18 cellular contexts compared by ENCODE assay signal in genomic region chr9:69933445-69933844, GRCh38.
DNase-seq lines count a peak whose midpoint lies in the region; ATAC-seq and TF ChIP-seq lines count a peak whose summit lies in the region.
"Had no signal": no experiment of that assay in that cellular context is flagged by ENCODE, and none has a peak within 500 bp of the region (broad histone marks: within the 10 kb centered on the region; RNA-seq: fewer than 3 reads in every experiment).

No MANE protein-coding gene starts in this region.

- no peak overlapping the region for H2AFZ ChIP-seq in GM23338
- no peak overlapping the region for H2AFZ ChIP-seq in mesenchymal stem cell (ENCODE audit: low read depth, low read length)

- no peak overlapping the region for H3K14ac ChIP-seq in mesenchymal stem cell (ENCODE audit: low read length in 2 of 2)

- H3K9ac ChIP-seq in mesenchymal stem cell (ENCODE audit: low read length): no peak overlapping the region
- H3K9ac ChIP-seq: BLaER1 had no signal

- ATAC-seq in GM23338: no peak
- no peak for ATAC-seq in HG03039 (IDR thresholded peaks at IDR 0.05; ENCODE audit: unreplicated experiment)
- ATAC-seq: CD8-positive, alpha-beta T cell had no signal

- H3K4me3 Mint-ChIP-seq in GM23338: no peak overlapping the region
- H3K4me3 Mint-ChIP-seq: B cell; CD4-positive, CD25-positive, alpha-beta regulatory T cell; CD8-positive, alpha-beta T cell had no signal

- H3K27ac ChIP-seq in GM23338 (ENCODE audit: low read depth) (no peak overlapping the region), mesenchymal stem cell (ENCODE audit: low read length, poor library complexity, severe bottlenecking) (no peak overlapping the region), tibial artery (no peak overlapping the region)
- H3K27ac ChIP-seq: 22Rv1, BLaER1, C4-2B had no signal

- no peaks in the 10 kb centered on the region for H3K79me2 ChIP-seq in GM23338 (replicated peaks; ENCODE audit: insufficient read depth)

- H3K27me3 ChIP-seq in GM23338 (ENCODE audit: insufficient read depth): no peaks in the 10 kb centered on the region
- no peaks in the 10 kb centered on the region for H3K27me3 ChIP-seq in mesenchymal stem cell (ENCODE audit: control insufficient read depth in 1 of 2, insufficient read depth in 1 of 2, low read length in 2 of 2)
- H3K27me3 ChIP-seq in tibial artery: no peaks in the 10 kb centered on the region
- H3K27me3 ChIP-seq: BLaER1 had no signal

- H3K4me3 ChIP-seq in GM23338 (no peak overlapping the region), mesenchymal stem cell (ENCODE audit: insufficient read depth in 1 of 2, low read depth in 1 of 2, low read length in 2 of 2) (no peak overlapping the region), tibial artery (no peak overlapping the region)
- H3K4me3 ChIP-seq: BLaER1, HAP-1 had no signal

- no peak overlapping the region for H2BK5ac ChIP-seq in mesenchymal stem cell (ENCODE audit: low read depth, low read length, poor library complexity, severe bottlenecking)

- no peaks in the 10 kb centered on the region for H3K4me1 Mint-ChIP-seq in GM23338
- H3K4me1 Mint-ChIP-seq: B cell; CD4-positive, CD25-positive, alpha-beta regulatory T cell had no signal

- peaks cover 38% of the 10 kb centered on the region for H3K9me3 Mint-ChIP-seq in GM23338

- no peak overlapping the region for H3K4ac ChIP-seq in mesenchymal stem cell (ENCODE audit: low read depth in 1 of 2, low read length in 2 of 2)

- DNase-seq in DMS53 (lab: John Stamatoyannopoulos, UW): peak; percentile 3
- no peak for DNase-seq in DMS53 treated with DMSO at 0.1 percent for 48 hours (lab: John Stamatoyannopoulos, UW; ENCODE audit: unreplicated experiment)
- peak; percentile 55 for DNase-seq in GM23338 (ENCODE audit: low spot score)
- DNase-seq in astrocyte of the hippocampus (ENCODE audit: low read depth, low spot score): peak; percentile 15
- DNase-seq in mesenchymal stem cell: peak; percentile 44
- no peak for DNase-seq in tibial artery
- no peak for DNase-seq in LoVo (ENCODE audit: low spot score)
- DNase-seq: CD8-positive, alpha-beta T cell; DND-41; GOT3 had no signal

- intact Hi-C loops in tibial artery (cut with DNase I; ENCODE audit: low total_unique reads): no loop called here

- H3K23ac ChIP-seq in mesenchymal stem cell (ENCODE audit: low read length in 2 of 2): no peak overlapping the region

- WGBS in mesenchymal stem cell: 80% methylated on average over 5 of the region's 5 CpGs

- H3K79me1 ChIP-seq in mesenchymal stem cell (replicated peaks; ENCODE audit: low read length, poor library complexity, severe bottlenecking): no peaks in the 10 kb centered on the region

- H4K91ac ChIP-seq in mesenchymal stem cell (ENCODE audit: low read length): no peak overlapping the region

- no peaks in the 10 kb centered on the region for H4K20me1 ChIP-seq in GM23338 (replicated peaks; ENCODE audit: insufficient read depth)
- H4K20me1 ChIP-seq: BLaER1 had no signal

- no peak overlapping the region for H2BK15ac ChIP-seq in mesenchymal stem cell (ENCODE audit: low read depth, poor library complexity, severe bottlenecking)

- H3K4me1 ChIP-seq in GM23338 (ENCODE audit: insufficient read depth) (no peaks in the 10 kb centered on the region), mesenchymal stem cell (ENCODE audit: control insufficient read depth, insufficient read depth, low read depth, low read length) (no peaks in the 10 kb centered on the region), tibial artery (no peaks in the 10 kb centered on the region)
- H3K4me1 ChIP-seq: BLaER1, Caco-2, HAP-1 had no signal

- no peak overlapping the region for H2AK5ac ChIP-seq in mesenchymal stem cell (ENCODE audit: low read length, severe bottlenecking)

- H2BK120ac ChIP-seq in mesenchymal stem cell (ENCODE audit: low read depth, low read length): no peak overlapping the region

- H3K27ac Mint-ChIP-seq in GM23338: no peak overlapping the region
- H3K27ac Mint-ChIP-seq: B cell; CD4-positive, CD25-positive, alpha-beta regulatory T cell; CD8-positive, alpha-beta T cell had no signal

- peaks cover 13% of the 10 kb centered on the region; the same call in 1 of the 2 replicates for H3K36me3 ChIP-seq in GM23338 (ENCODE audit: insufficient read depth)
- no peaks in the 10 kb centered on the region for H3K36me3 ChIP-seq in mesenchymal stem cell (ENCODE audit: control insufficient read depth in 1 of 2, insufficient read depth in 2 of 2, low read depth in 1 of 2, low read length in 2 of 2)
- H3K36me3 ChIP-seq in tibial artery: no peaks in the 10 kb centered on the region
- H3K36me3 ChIP-seq: HAP-1 had no signal

- H4K8ac ChIP-seq in mesenchymal stem cell (ENCODE audit: low read length): no peak overlapping the region

- peaks cover 8% of the 10 kb centered on the region; the same call in 1 of the 2 replicates for H3K9me2 ChIP-seq in GM23338 (ENCODE audit: insufficient read depth)

- H2BK12ac ChIP-seq in mesenchymal stem cell (ENCODE audit: low read length in 2 of 2): no peak overlapping the region

- no peak for TF ChIP-seq CTCF in GM23338 (conservative IDR thresholded peaks at IDR 0.05; ENCODE audit: low read depth in 2 of 2)
- TF ChIP-seq CTCF in tibial artery (IDR thresholded peaks at IDR 0.05): no peak

- no peaks in the 10 kb centered on the region for H3F3A ChIP-seq in GM23338 (replicated peaks; ENCODE audit: low read depth)

- peaks cover 32% of the 10 kb centered on the region for H3K36me3 Mint-ChIP-seq in GM23338 (ENCODE audit: low read depth)

- no peak overlapping the region for H3K4me2 ChIP-seq in GM23338
- H3K4me2 ChIP-seq in mesenchymal stem cell (ENCODE audit: low read length, poor library complexity, severe bottlenecking): no peak overlapping the region
- H3K4me2 ChIP-seq: BLaER1 had no signal

- H3K27me3 Mint-ChIP-seq in GM23338 (ENCODE audit: insufficient read depth, low read depth, poor library complexity): peaks cover 2% of the 10 kb centered on the region
- H3K27me3 Mint-ChIP-seq: B cell had no signal

- peaks cover 15% of the 10 kb centered on the region for H3K9me3 ChIP-seq in mesenchymal stem cell (ENCODE audit: control insufficient read depth, low read length)
- H3K9me3 ChIP-seq in tibial artery: peaks cover 3 to 19% (median 14%) of the 10 kb centered on the region in 3 donors
- H3K9me3 ChIP-seq: Caco-2 had no signal

- H3K18ac ChIP-seq in mesenchymal stem cell (ENCODE audit: low read depth in 1 of 2, low read length in 2 of 2): no peak overlapping the region

TF ChIP-seq in GM23338, 12 proteins besides CTCF, POLR2A, EP300 and RAD21 (continues in another document):
- TF ChIP-seq REST (IDR thresholded peaks at IDR 0.05; ENCODE audit: unreplicated experiment): no peak
- TF ChIP-seq EZH2 (IDR thresholded peaks at IDR 0.05; ENCODE audit: low read depth, unreplicated experiment): no peak

Comparison
In these comparisons a context has a peak if more than half of its experiments do, and no peak if none do; other contexts are left out.
1. DNase-seq: peak in DMS53 (single experiment), GM23338 (single experiment), astrocyte of the hippocampus (single experiment) and mesenchymal stem cell (single experiment); none in DMS53 treated with DMSO at 0.1 percent for 48 hours (single experiment), tibial artery (0 of 2) and LoVo (single experiment).